8 cellular contexts compared by ENCODE assay signal in the genomic region with DNA sequence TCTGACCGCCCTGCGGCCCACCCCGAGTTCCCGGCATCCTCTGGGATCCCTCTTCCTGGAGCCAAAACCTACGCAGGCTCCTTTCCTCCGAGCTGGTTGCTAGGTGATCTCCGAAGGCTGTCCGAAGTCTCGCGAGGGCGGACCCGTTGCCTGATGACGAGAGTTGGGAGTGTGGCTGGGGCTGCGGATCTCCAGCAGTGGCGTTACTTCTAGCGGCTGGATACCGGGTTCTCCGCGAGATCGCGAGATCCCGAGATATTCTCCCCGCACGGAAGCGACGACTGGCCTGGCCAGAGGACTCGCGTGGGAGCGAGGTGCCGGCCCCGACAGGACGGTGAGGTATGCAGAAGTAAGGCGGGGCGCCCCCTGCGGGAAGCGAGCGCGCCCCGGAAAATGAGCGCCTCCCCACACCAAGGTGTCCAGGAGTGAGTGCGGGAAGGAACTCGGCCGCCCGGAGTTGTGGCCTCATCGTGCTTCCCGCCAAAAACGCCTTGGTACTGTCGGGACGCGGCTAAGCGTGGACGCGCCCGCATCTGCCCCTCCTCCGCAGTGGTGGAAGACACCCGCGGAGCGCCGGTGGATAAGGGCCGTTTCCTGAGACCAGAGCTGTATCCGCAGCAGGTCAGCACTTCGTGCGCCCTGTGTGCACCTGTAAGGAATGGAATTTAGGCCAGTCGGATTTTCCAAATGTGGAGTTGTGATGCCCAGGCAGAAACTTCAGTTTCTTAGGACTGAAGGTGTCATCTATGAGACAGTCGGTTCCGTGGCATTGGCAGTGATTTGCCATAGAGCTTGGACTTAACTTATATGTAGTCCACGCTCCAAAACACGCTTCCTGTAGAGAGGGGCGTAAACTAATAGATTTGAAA. TPM values are rescaled to one million over a fixed set of nuclear protein-coding genes. Genes with fewer than 3 reads are reported as not detected.
DNase-seq lines count a peak whose midpoint lies in the region; ATAC-seq and TF ChIP-seq lines count a peak whose summit lies in the region.

A gene (plus strand): TSS at position 146 of the 869 bp plus-strand sequence. CDS start 1,426 bp downstream, outside the sequence.

- DNase-seq in Peyer's patch (peak; percentile 92 to 97 (median 92)), fibroblast of mammary gland (ENCODE audit: low read depth) (peak; percentile 95)
- peak; percentile 69 to 72 for DNase-seq in activated T-helper 1 cell treated with anti-CD3 and anti-CD28 coated beads, Interleukin-2, amount 50 U/mL, for 16 hours (ENCODE audit: low read depth in 1 of 2, low spot score in 1 of 2)
- DNase-seq in naive thymus-derived CD8-positive, alpha-beta T cell, result peak; percentile 74 to 97 (median 90)
- peak; percentile 73 to 94 (median 87) for DNase-seq in stimulated activated naive CD4-positive, alpha-beta T cell (lab: John Stamatoyannopoulos, UW)

- peak within 1 kb of the TSS; percentile 93 to 100 (median 98) for H3K4me3 Mint-ChIP-seq in naive thymus-derived CD8-positive, alpha-beta T cell

- H3K27me3 ChIP-seq in DOHH2 (ENCODE audit: control insufficient read depth, low read length) (no peaks in the 10 kb centered on the region), Peyer's patch (no peaks in the 10 kb centered on the region)

- H3K4me1 ChIP-seq in DOHH2 (ENCODE audit: control insufficient read depth, low read length) (peaks cover 21% of the 10 kb centered on the region), Peyer's patch (peaks cover 0 to 5% (median 0%) of the 10 kb centered on the region in 4 donors)

- peaks cover 38% of the 10 kb centered on the region for H3K79me2 ChIP-seq in DOHH2 (ENCODE audit: control insufficient read depth, low read length)

- TF ChIP-seq POLR2A in Peyer's patch (IDR thresholded peaks at IDR 0.05), result peak in 1 of 2 donors; percentile 12

- H3K9me2 ChIP-seq in DOHH2 (replicated peaks; ENCODE audit: control insufficient read depth, low read length), result no peaks in the 10 kb centered on the region

- peaks cover 30% of the 10 kb centered on the region for H3K36me3 ChIP-seq in DOHH2 (ENCODE audit: control insufficient read depth, low read length)
- H3K36me3 ChIP-seq in KOPT-K1 (ENCODE audit: insufficient read depth, low read length), result no peaks in the 10 kb centered on the region; the same call in 1 of the 2 replicates
- H3K36me3 ChIP-seq in Peyer's patch, result no peaks in the 10 kb centered on the region

- H3K27ac Mint-ChIP-seq in naive thymus-derived CD8-positive, alpha-beta T cell, result peak within 1 kb of the TSS; percentile 95 to 100 (median 100)

- H3K27ac ChIP-seq in DOHH2 (ENCODE audit: low read depth, low read length), result peak within 1 kb of the TSS; percentile 55
- H3K27ac ChIP-seq in KOPT-K1 (ENCODE audit: low read depth, low read length, poor library complexity, severe bottlenecking), result peak within 1 kb of the TSS; percentile 69
- peak within 1 kb of the TSS; percentile 80 to 91 (median 88) for H3K27ac ChIP-seq in Peyer's patch

- POLR2A ChIA-PET in naive thymus-derived CD8-positive, alpha-beta T cell (lab: Charles Lee), result interaction anchor here (0.7 to 5.0 kb wide), 15 partner anchors 10 to 340 kb away, joined by 3 to 84 read pairs (median 6); a partner anchor contains a TSS

- peak; percentile 98 for TF ChIP-seq CTCF in DOHH2 (IDR thresholded peaks at IDR 0.05; ENCODE audit: low read depth, low read length, poor library complexity, severe bottlenecking)
- peak; percentile 10 to 71 (median 66) for TF ChIP-seq CTCF in Peyer's patch (IDR thresholded peaks at IDR 0.05)
- peak; percentile 44 for TF ChIP-seq CTCF in fibroblast of mammary gland (conservative IDR thresholded peaks at IDR 0.05; ENCODE audit: control insufficient read depth, insufficient read depth, low read depth, low read length)

- H3K4me2 ChIP-seq in DOHH2 (ENCODE audit: low read length), result peak within 1 kb of the TSS; percentile 63

- H3K4me3 ChIP-seq in DOHH2 (ENCODE audit: low read length) (peak within 1 kb of the TSS; percentile 75), Peyer's patch (peak within 1 kb of the TSS; percentile 64 to 86 (median 77)), fibroblast of mammary gland (ENCODE audit: control insufficient read depth, low read depth, low read length) (peak within 1 kb of the TSS; percentile 86)

- H3F3A ChIP-seq in DOHH2 (ENCODE audit: control insufficient read depth, insufficient read depth), result no peaks in the 10 kb centered on the region

- ATAC-seq in GM21786 (IDR thresholded peaks at IDR 0.05; ENCODE audit: unreplicated experiment), result peak; percentile 91
- peak; percentile 88 to 90 for ATAC-seq in naive thymus-derived CD8-positive, alpha-beta T cell

- H3K9me3 ChIP-seq in DOHH2 (ENCODE audit: control insufficient read depth, insufficient read depth, low read length) (no peaks in the 10 kb centered on the region), KOPT-K1 (ENCODE audit: insufficient read depth, low read length, poor library complexity, severe bottlenecking) (no peaks in the 10 kb centered on the region), Peyer's patch (no peaks in the 10 kb centered on the region)

- H3K4me1 Mint-ChIP-seq in naive thymus-derived CD8-positive, alpha-beta T cell, result peaks cover 26 to 55% (median 51%) of the 10 kb centered on the region in 4 donors

- H3K27me3 Mint-ChIP-seq in naive thymus-derived CD8-positive, alpha-beta T cell, result no peaks in the 10 kb centered on the region

- H3K36me3 Mint-ChIP-seq in naive thymus-derived CD8-positive, alpha-beta T cell, result peaks cover 0 to 17% (median 6%) of the 10 kb centered on the region in 3 donors

- no peaks in the 10 kb centered on the region for H4K20me1 ChIP-seq in DOHH2 (ENCODE audit: control insufficient read depth, insufficient read depth, low read depth, low read length)

- H3K9me3 Mint-ChIP-seq in naive thymus-derived CD8-positive, alpha-beta T cell, result peaks cover 0 to 1% (median 0%) of the 10 kb centered on the region in 9 donors

RNA-seq across cellular contexts. Expression of the gene that starts here (rescaled TPM):
- 1 to 10 TPM in 3 of 4 donors, under 1 TPM in 1; 0.38 to 8.4 (median 4.3) TPM for total RNA-seq in Peyer's patch
- total RNA-seq in naive thymus-derived CD8-positive, alpha-beta T cell, result 10 to 100 TPM; 10.9 to 12.7 TPM
- polyA plus RNA-seq in naive thymus-derived CD8-positive, alpha-beta T cell, result 1 to 10 TPM; 1.8 to 4.0 (median 3.2) TPM

Comparison
In these comparisons a context has a peak if more than half of its experiments do, and no peak if none do; other contexts are left out.
1. Peak in every context shown above with its lines: DNase-seq, ATAC-seq, H3K4me3 ChIP-seq and H3K27ac ChIP-seq.
2. CTCF ChIP-seq: peak in every context shown above with its lines; median percentile 98 in DOHH2; 66 in Peyer's patch; 44 in fibroblast of mammary gland.